1 cellular context compared by ENCODE assay signal in genomic region chr9:121434946-121435345, GRCh38.
TF ChIP-seq lines count a peak whose summit lies in the region.

No MANE protein-coding gene starts in this region.

TF ChIP-seq in K562, 482 proteins besides CTCF, POLR2A, EP300 and RAD21 (continued from another document):
- no peak for TF ChIP-seq THRA (IDR thresholded peaks at IDR 0.05)
- 0 out of 2 replicates have a peak, but pooled peaks have one; percentile 24 for TF ChIP-seq PTTG1 (tag; IDR thresholded peaks at IDR 0.05; ENCODE audit: low read depth)
- TF ChIP-seq CEBPB (tag; IDR thresholded peaks at IDR 0.05), result no peak
- no peak for TF ChIP-seq TFAM (CRISPR knock-in tag; conservative IDR thresholded peaks at IDR 0.05)
- no peak for TF ChIP-seq ZNF133 (CRISPR knock-in tag; IDR thresholded peaks at IDR 0.05)
- TF ChIP-seq ARID2 (IDR thresholded peaks at IDR 0.05), result no peak
- no peak for TF ChIP-seq ZNF561 (CRISPR knock-in tag; conservative IDR thresholded peaks at IDR 0.05)
- TF ChIP-seq DMBX1 (CRISPR knock-in tag; IDR thresholded peaks at IDR 0.05; ENCODE audit: borderline replicate concordance), result peak; percentile 80
- no peak for TF ChIP-seq ZNF778 (CRISPR knock-in tag; IDR thresholded peaks at IDR 0.05)
- TF ChIP-seq ZNF324 (CRISPR knock-in tag; IDR thresholded peaks at IDR 0.05), result no peak
- TF ChIP-seq CCNT2 (IDR thresholded peaks at IDR 0.05; ENCODE audit: borderline replicate concordance, extremely low read depth, insufficient read length, low read depth, low read length), result no peak
- 0 out of 4 replicates have a peak, but pooled peaks of 1 of the 2 experiments have one; percentile 37 for TF ChIP-seq TEAD1 (CRISPR knock-in tag; IDR thresholded peaks at IDR 0.05)
- no peak for TF ChIP-seq ZC3H11A (IDR thresholded peaks at IDR 0.05; ENCODE audit: low read depth, low read length)
- TF ChIP-seq NCOR1 (IDR thresholded peaks at IDR 0.05), result no peak
- TF ChIP-seq ZNF384 (IDR thresholded peaks at IDR 0.05; ENCODE audit: low read depth, low read length), result no peak
- peak; percentile 77 for TF ChIP-seq ZNF592 (IDR thresholded peaks at IDR 0.05)
- TF ChIP-seq ZNF143 (CRISPR knock-in tag; IDR thresholded peaks at IDR 0.05), result no peak
- no peak for TF ChIP-seq TAF7 (tag; IDR thresholded peaks at IDR 0.05)
- TF ChIP-seq ZC3H8 (IDR thresholded peaks at IDR 0.05), result no peak
